1 cellular context compared by ENCODE assay signal in the genomic region with DNA sequence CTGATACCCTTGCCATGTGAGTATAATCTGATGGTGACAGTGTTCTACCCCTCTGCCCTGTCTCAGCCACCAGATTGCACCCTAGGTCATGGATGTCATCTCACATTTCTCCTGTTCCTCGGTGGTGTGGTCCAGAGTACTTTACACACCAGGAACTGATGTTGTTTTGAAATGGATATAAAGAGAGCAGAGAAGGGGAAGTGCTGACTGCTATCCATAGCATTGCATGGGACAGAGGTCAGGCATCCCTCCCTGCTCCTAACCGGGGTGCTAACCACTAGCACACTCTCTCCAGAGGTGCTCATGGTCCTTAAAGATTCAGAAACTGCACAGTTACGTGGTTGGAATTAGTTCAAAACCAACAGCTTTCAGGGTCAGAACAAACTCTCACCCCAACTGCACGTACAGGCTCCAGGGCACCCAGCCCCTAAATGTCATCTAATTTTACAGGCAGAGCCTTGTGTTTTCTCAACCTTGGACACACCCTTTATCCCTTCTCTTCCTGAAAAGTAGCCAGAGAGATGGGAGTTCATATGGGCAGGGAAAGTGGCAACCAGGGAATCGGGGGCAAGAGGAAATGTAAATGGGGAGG.
TF ChIP-seq lines count a peak whose summit lies in the region.

No MANE protein-coding gene starts in this region.

TF ChIP-seq in GM12878, 131 proteins besides CTCF, POLR2A, EP300 and RAD21:
- no peak for TF ChIP-seq NKRF (conservative IDR thresholded peaks at IDR 0.05)
- TF ChIP-seq FOXM1 (IDR thresholded peaks at IDR 0.05; ENCODE audit: low read depth, low read length) = no peak
- TF ChIP-seq RCOR1 (conservative IDR thresholded peaks at IDR 0.05; ENCODE audit: low read depth, low read length) = no peak
- TF ChIP-seq NFXL1 (IDR thresholded peaks at IDR 0.05; ENCODE audit: borderline replicate concordance) = no peak
- no peak for TF ChIP-seq DPF2 (IDR thresholded peaks at IDR 0.05)
- TF ChIP-seq SPI1 (IDR thresholded peaks at IDR 0.05; ENCODE audit: borderline replicate concordance, insufficient read depth, low read depth, low read length) = peak; percentile 34; the same call in 1 of the 2 replicates
- TF ChIP-seq TCF12 (IDR thresholded peaks at IDR 0.05; ENCODE audit: low read depth, low read length) = no peak
